Comparison of ENCODE assay signal across 14 cellular contexts in the genomic region with DNA sequence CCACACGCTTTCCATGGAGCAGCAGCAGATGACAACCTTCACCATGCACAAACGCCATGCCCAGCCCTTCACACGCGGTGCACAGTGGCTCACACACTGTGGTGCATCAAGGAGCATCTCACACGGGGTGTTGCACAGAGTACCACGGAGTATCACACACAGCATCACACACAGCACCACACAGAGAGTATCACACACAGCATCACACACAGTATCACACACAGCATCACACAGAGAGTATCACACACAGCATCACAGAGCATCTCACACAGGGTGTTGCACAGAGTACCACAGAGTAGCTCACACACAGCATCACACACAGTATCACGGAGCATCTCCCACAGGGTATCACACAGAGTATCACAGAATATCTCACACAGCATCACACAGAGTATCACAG.
"Had no signal": no experiment of that assay in that cellular context is flagged by ENCODE, and none has a peak within 500 bp of the region (broad histone marks: within the 10 kb centered on the region; RNA-seq: fewer than 3 reads in every experiment).

No MANE protein-coding gene starts in this region.

- H3K27ac Mint-ChIP-seq: activated naive CD4-positive, alpha-beta T cell treated with anti-CD3 and anti-CD28 coated beads, Interleukin-2, amount 50 U/mL, for 24 hours; activated T-helper 2 cell treated with anti-CD3 and anti-CD28 coated beads, Interferon-gamma antibody, Interleukin-2, Interleukin-4, amounts not matched to agents 10 μg/mL and 5 μg/mL and 100 μg/mL, durations not matched to agents 14 hours and 24 hours and 36 hours; immature natural killer cell; naive thymus-derived CD8-positive, alpha-beta T cell had no signal

- H3K27me3 Mint-ChIP-seq: activated naive CD4-positive, alpha-beta T cell treated with anti-CD3 and anti-CD28 coated beads, Interleukin-2, amount 50 U/mL, for 24 hours had no signal

- DNase-seq: activated CD4-positive, alpha-beta T cell treated with anti-CD3 and anti-CD28 coated beads for 4 hours; dermis blood vessel endothelial cell; naive thymus-derived CD8-positive, alpha-beta T cell; spleen; stimulated activated CD4-positive, alpha-beta T cell treated with anti-CD3 and anti-CD28 coated beads, Interleukin-2, amount 100 ng/mL, for 24 hours; stimulated activated naive CD4-positive, alpha-beta T cell treated with Interleukin-2 at 50 U/mL for 16 hours; upper lobe of left lung had no signal

- H3K9me3 Mint-ChIP-seq: activated naive CD4-positive, alpha-beta T cell treated with anti-CD3 and anti-CD28 coated beads, Interleukin-2, amount 50 U/mL, for 24 hours; activated T-helper 2 cell treated with anti-CD3 and anti-CD28 coated beads, Interferon-gamma antibody, Interleukin-2, Interleukin-4, amounts not matched to agents 10 μg/mL and 5 μg/mL and 100 μg/mL, durations not matched to agents 14 hours and 24 hours and 36 hours; immature natural killer cell; naive thymus-derived CD8-positive, alpha-beta T cell had no signal

- ATAC-seq: naive thymus-derived CD8-positive, alpha-beta T cell had no signal

- H3K4me1 ChIP-seq: prostate gland, spleen had no signal

- H3K27me3 ChIP-seq: right lobe of liver, upper lobe of left lung had no signal

- H3K36me3 ChIP-seq: prostate gland, right lobe of liver, spleen, upper lobe of left lung had no signal

- H3K27ac ChIP-seq: prostate gland, spleen, upper lobe of left lung had no signal

- H3K36me3 Mint-ChIP-seq: activated naive CD4-positive, alpha-beta T cell treated with anti-CD3 and anti-CD28 coated beads, Interleukin-2, amount 50 U/mL, for 24 hours; brain; immature natural killer cell; naive thymus-derived CD8-positive, alpha-beta T cell had no signal

- H3K9me3 ChIP-seq: prostate gland, right lobe of liver, spleen, upper lobe of left lung had no signal

- H3K4me3 ChIP-seq: lung, prostate gland, right lobe of liver, spleen, upper lobe of left lung had no signal

- H3K4me3 Mint-ChIP-seq: activated naive CD4-positive, alpha-beta T cell treated with anti-CD3 and anti-CD28 coated beads, Interleukin-2, amount 50 U/mL, for 24 hours; naive thymus-derived CD8-positive, alpha-beta T cell had no signal
